ENCODE assay signal across 22 cellular contexts in the genomic region with DNA sequence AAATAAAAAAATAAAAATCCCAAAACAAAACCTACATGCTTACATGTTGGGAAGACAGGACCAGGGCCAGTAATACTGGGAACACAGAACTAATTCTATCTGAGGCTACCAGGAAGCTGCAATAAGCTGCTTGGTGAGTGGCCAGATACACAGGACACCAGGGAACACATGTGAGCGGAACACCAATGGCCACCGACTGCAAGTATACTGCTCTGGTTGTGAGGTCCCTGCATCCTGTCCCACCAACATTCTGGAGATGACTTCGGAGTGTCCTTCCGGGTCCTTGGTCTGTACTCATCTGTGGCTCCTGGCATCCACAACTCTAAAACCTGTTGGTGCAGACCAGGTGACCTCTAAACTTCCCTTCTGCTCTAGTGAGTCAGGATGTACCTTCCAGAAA. TPM values are rescaled to one million over a fixed set of nuclear protein-coding genes. Genes with fewer than 3 reads are reported as not detected.
DNase-seq lines count a peak whose midpoint lies in the region; TF ChIP-seq lines count a peak whose summit lies in the region.
"Had no signal": no experiment of that assay in that cellular context is flagged by ENCODE, and none has a peak within 500 bp of the region (broad histone marks: within the 10 kb centered on the region; RNA-seq: fewer than 3 reads in every experiment).

No MANE protein-coding gene starts in this region.

- H4K12ac ChIP-seq in trophoblast cell (ENCODE audit: low read depth, low read length) = no peak overlapping the region

- H2AK5ac ChIP-seq in trophoblast cell (ENCODE audit: low read length) = no peak overlapping the region

- no peak overlapping the region for H2BK120ac ChIP-seq in trophoblast cell (ENCODE audit: insufficient read depth, low read length, poor library complexity)

- H2AFZ ChIP-seq in Karpas-422 (ENCODE audit: low read length) (no peak overlapping the region), trophoblast cell (ENCODE audit: insufficient read depth, low read length, poor library complexity) (no peak overlapping the region)

- H3K79me2 ChIP-seq in Karpas-422 (ENCODE audit: low read length) = peaks cover 69% of the 10 kb centered on the region
- H3K79me2 ChIP-seq in trophoblast cell (ENCODE audit: control insufficient read depth, insufficient read depth, low read length, poor library complexity) = peaks cover 14% of the 10 kb centered on the region

- no peak overlapping the region for H2BK5ac ChIP-seq in trophoblast cell (ENCODE audit: low read depth, low read length, poor library complexity)

- 0 out of 2 replicates have a peak overlapping the region, but pooled peaks have one; percentile 13 for H3K9ac ChIP-seq in Karpas-422 (ENCODE audit: low read length)
- H3K9ac ChIP-seq in trophoblast cell (ENCODE audit: low read length) = no peak overlapping the region

- H3K9me3 ChIP-seq in Karpas-422 (ENCODE audit: low read length) (no peaks in the 10 kb centered on the region), trophoblast cell (ENCODE audit: insufficient read depth, low read depth, low read length) (no peaks in the 10 kb centered on the region)
- H3K9me3 ChIP-seq: adrenal gland, BE2C, ovary, right atrium auricular region, upper lobe of left lung had no signal

- H4K91ac ChIP-seq in trophoblast cell (ENCODE audit: low read depth, low read length) = no peak overlapping the region

- H3K36me3 ChIP-seq in Karpas-422 (ENCODE audit: insufficient read depth, low read length) (0 out of 2 replicates have a peak, but pooled peaks cover 10% of the 10 kb centered on the region), trophoblast cell (ENCODE audit: control insufficient read depth in 1 of 2, insufficient read depth in 2 of 2, low read length in 2 of 2) (peaks cover 4 to 7% of the 10 kb centered on the region in 2 experiments)
- H3K36me3 ChIP-seq: adrenal gland, BE2C, ovary, right atrium auricular region had no signal

- H3K9me2 ChIP-seq in Karpas-422 (replicated peaks; ENCODE audit: insufficient read depth, low read length) = no peaks in the 10 kb centered on the region

- H3K27ac ChIP-seq in Karpas-422 (ENCODE audit: low read length) (no peak overlapping the region), trophoblast cell (ENCODE audit: low read depth, low read length) (no peak overlapping the region)
- H3K27ac ChIP-seq: adrenal gland, ovary, right atrium auricular region had no signal

- peak overlapping the region; percentile 4 for H3K4ac ChIP-seq in trophoblast cell (ENCODE audit: low read depth, low read length)

- H3K14ac ChIP-seq in trophoblast cell (ENCODE audit: low read length) = no peak overlapping the region

- H3K9me3 Mint-ChIP-seq in activated T-cell treated with anti-CD3 and anti-CD28 coated beads, Interleukin-2, amount 50 U/mL, for 24 hours = no peaks in the 10 kb centered on the region
- H3K9me3 Mint-ChIP-seq: H9, IgD-negative memory B cell, memory B cell had no signal

- no peak overlapping the region for H3K4me2 ChIP-seq in Karpas-422 (ENCODE audit: low read depth, low read length, poor library complexity, severe bottlenecking)
- H3K4me2 ChIP-seq in trophoblast cell (ENCODE audit: low read length) = no peak overlapping the region

- H2BK12ac ChIP-seq in trophoblast cell (ENCODE audit: low read length) = no peak overlapping the region

- H3K4me3 ChIP-seq in Karpas-422 (ENCODE audit: low read length) (no peak overlapping the region), trophoblast cell (ENCODE audit: low read depth, low read length) (no peak overlapping the region)
- H3K4me3 ChIP-seq: adrenal gland, ovary, right atrium auricular region, upper lobe of left lung had no signal

- H3K4me3 Mint-ChIP-seq in activated T-cell treated with anti-CD3 and anti-CD28 coated beads, Interleukin-2, amount 50 U/mL, for 24 hours = peak overlapping the region; percentile 51

- peaks cover 26% of the 10 kb centered on the region for H3K4me1 ChIP-seq in Karpas-422 (ENCODE audit: low read length)
- peaks cover 15 to 21% of the 10 kb centered on the region in 2 experiments for H3K4me1 ChIP-seq in trophoblast cell (ENCODE audit: control insufficient read depth in 1 of 2, insufficient read depth in 2 of 2, low read length in 2 of 2)

- H3K27ac Mint-ChIP-seq in activated T-cell treated with anti-CD3 and anti-CD28 coated beads, Interleukin-2, amount 50 U/mL, for 24 hours = peak overlapping the region; percentile 79
- H3K27ac Mint-ChIP-seq: H9 had no signal

- H3K79me1 ChIP-seq in trophoblast cell (ENCODE audit: low read length) = peaks cover 11% of the 10 kb centered on the region

- peaks cover 55% of the 10 kb centered on the region for H3K4me1 Mint-ChIP-seq in activated T-cell treated with anti-CD3 and anti-CD28 coated beads, Interleukin-2, amount 50 U/mL, for 24 hours (ENCODE audit: low read depth)

- peaks cover 49% of the 10 kb centered on the region for H3K36me3 Mint-ChIP-seq in activated T-cell treated with anti-CD3 and anti-CD28 coated beads, Interleukin-2, amount 50 U/mL, for 24 hours (ENCODE audit: low read depth)
- H3K36me3 Mint-ChIP-seq: IgD-negative memory B cell had no signal

- H3K27me3 ChIP-seq in Karpas-422 (ENCODE audit: low read length) = no peaks in the 10 kb centered on the region
- H3K27me3 ChIP-seq in trophoblast cell (ENCODE audit: insufficient read depth, low read length) = no peaks in the 10 kb centered on the region
- H3K27me3 ChIP-seq: adrenal gland, BE2C, ovary, right atrium auricular region, upper lobe of left lung had no signal

- H4K8ac ChIP-seq in trophoblast cell (ENCODE audit: low read depth, low read length) = no peak overlapping the region

- DNase-seq in activated T-cell treated with anti-CD3 and anti-CD28 coated beads, Interleukin-2, amount 50 U/mL, for 24 hours = no peak
- DNase-seq in activated T-cell treated with anti-CD3 and anti-CD28 coated beads, Interleukin-2, amount 50 U/mL, for 1 hour = no peak
- no peak for DNase-seq in Karpas-422
- peak; percentile 22 for DNase-seq in cerebellar cortex (ENCODE audit: low spot score)
- no peak for DNase-seq in trophoblast cell
- DNase-seq in GM20000 (ENCODE audit: low spot score) = no peak
- DNase-seq in NCI-H446 treated with DMSO at 0.1 percent for 48 hours (lab: John Stamatoyannopoulos, UW) = no peak
- no peak for DNase-seq in NCI-H524 (lab: John Stamatoyannopoulos, UW)
- DNase-seq: activated CD4-positive, alpha-beta T cell treated with anti-CD3 and anti-CD28 coated beads for 4 hours; activated effector memory CD4-positive, alpha-beta T cell treated with anti-CD3 and anti-CD28 coated beads, Interleukin-2, amount 50 U/mL, for 16 hours; adrenal gland; BE2C; H9; NCI-H146; NCI-H82; Right ventricle myocardium superior; SW 1271; upper lobe of left lung had no signal

- no peak overlapping the region for H3K23ac ChIP-seq in trophoblast cell (ENCODE audit: low read length)

- H3K27me3 Mint-ChIP-seq in activated T-cell treated with anti-CD3 and anti-CD28 coated beads, Interleukin-2, amount 50 U/mL, for 24 hours = no peaks in the 10 kb centered on the region
- H3K27me3 Mint-ChIP-seq: IgD-negative memory B cell, memory B cell had no signal

- no peak overlapping the region for H3K18ac ChIP-seq in trophoblast cell (ENCODE audit: low read length)

- no peak for TF ChIP-seq CTCF in GM20000 (IDR thresholded peaks at IDR 0.05; ENCODE audit: extremely low read depth, missing control alignments)

- peaks cover 17% of the 10 kb centered on the region for H4K20me1 ChIP-seq in Karpas-422 (ENCODE audit: insufficient read depth, low read depth, low read length)

- WGBS in trophoblast cell (ENCODE audit: extremely low coverage, insufficient coverage, insufficient read length) = no CpG with 5 or more reads among the region's 4 CpGs

RNA-seq across cellular contexts. Expression of a gene that starts 2.7 kb away (rescaled TPM):
- total RNA-seq in Karpas-422 (2014; rRNA removed; shearing (Covaris generic); ENCODE audit: low replicate concordance) = 30.6 and 92.0 TPM in 2 replicates
- 52.2 and 57.7 TPM in 2 replicates for polyA plus RNA-seq in trophoblast cell (2013)

RNA-seq across cellular contexts. Expression of a gene that starts 39.4 kb away (rescaled TPM):
- 17.2 and 29.9 TPM in 2 replicates for total RNA-seq in Karpas-422 (2014; rRNA removed; shearing (Covaris generic); ENCODE audit: low replicate concordance)
- polyA plus RNA-seq in trophoblast cell (2013) = 21.3 and 21.9 TPM in 2 replicates
